8 cellular contexts compared by ENCODE assay signal in the genomic region with DNA sequence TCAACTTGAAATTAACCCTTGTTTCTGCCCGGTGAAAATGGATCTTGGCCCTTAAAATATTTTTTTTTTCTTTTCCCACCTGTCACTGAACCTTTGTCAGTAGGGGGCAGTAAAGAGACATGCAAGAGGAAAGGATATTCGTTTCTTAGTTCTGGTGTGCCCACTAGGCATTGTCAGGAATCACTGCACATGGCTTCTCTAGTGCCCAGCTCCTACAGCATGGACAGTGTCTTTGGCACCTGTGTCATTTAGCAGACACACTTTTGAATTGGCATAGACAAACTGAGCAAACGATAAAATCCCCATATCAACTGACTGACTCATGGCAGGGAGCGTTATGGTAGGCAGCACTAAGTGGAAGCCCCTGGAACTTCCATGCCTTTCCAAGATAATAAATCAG.
DNase-seq lines count a peak whose midpoint lies in the region; ATAC-seq and TF ChIP-seq lines count a peak whose summit lies in the region.

No MANE protein-coding gene starts in this region.

- no peaks in the 10 kb centered on the region for H3K9me3 ChIP-seq in Loucy (ENCODE audit: insufficient read depth, low read depth, low read length)
- H3K9me3 ChIP-seq in WERI-Rb-1 (ENCODE audit: severe bottlenecking), result no peaks in the 10 kb centered on the region
- H3K9me3 ChIP-seq in esophagus squamous epithelium, result no peaks in the 10 kb centered on the region

- H3K9ac ChIP-seq in Loucy (ENCODE audit: low read depth, low read length, poor library complexity, severe bottlenecking), result no peak overlapping the region
- no peak overlapping the region for H3K9ac ChIP-seq in mesendoderm (ENCODE audit: low read length)

- DNase-seq in GM12864 (ENCODE audit: low read depth), result no peak
- DNase-seq in WERI-Rb-1, result no peak
- DNase-seq in mesendoderm, result peak; percentile 78
- DNase-seq in activated CD4-positive, alpha-beta memory T cell treated with anti-CD3 and anti-CD28 coated beads, Interleukin-2, amount 10 ng/mL, durations not matched to agents 7 days and 5 days, result no peak
- no peak for DNase-seq in mucosa of gallbladder (ENCODE audit: low spot score)
- DNase-seq in esophagus squamous epithelium (lab: John Stamatoyannopoulos, UW), result no peak

- H3K56ac ChIP-seq in mesendoderm (ENCODE audit: low read length), result no peak overlapping the region

- intact Hi-C loops in esophagus squamous epithelium (cut with DNase I), result no loop called here

- peak; percentile 59 for TF ChIP-seq CTCF in GM12864 (IDR thresholded peaks at IDR 0.05; ENCODE audit: low read depth, low read length, missing control alignments)
- peak; percentile 80 for TF ChIP-seq CTCF in Loucy (conservative IDR thresholded peaks at IDR 0.05; ENCODE audit: low read length)
- peak; percentile 28; the same call in 1 of the 2 replicates for TF ChIP-seq CTCF in WERI-Rb-1 (IDR thresholded peaks at IDR 0.05; ENCODE audit: low read depth, low read length)
- TF ChIP-seq CTCF in esophagus squamous epithelium (IDR thresholded peaks at IDR 0.05), result peak in 3 of 6 experiments; percentile 19 to 47 (median 24)

- ATAC-seq in GM18870 (IDR thresholded peaks at IDR 0.05; ENCODE audit: unreplicated experiment), result no peak

- H2BK120ac ChIP-seq in mesendoderm (ENCODE audit: low read depth, low read length), result no peak overlapping the region

- H2AFZ ChIP-seq in Loucy (ENCODE audit: low read length), result no peak overlapping the region

- no peak overlapping the region for H2BK5ac ChIP-seq in mesendoderm (ENCODE audit: low read length)

- H4K8ac ChIP-seq in mesendoderm (ENCODE audit: low read depth, low read length), result no peak overlapping the region

- no peaks in the 10 kb centered on the region for H3K4me1 ChIP-seq in Loucy (ENCODE audit: insufficient read depth, low read length, poor library complexity, severe bottlenecking)
- H3K4me1 ChIP-seq in mesendoderm (ENCODE audit: control insufficient read depth, low read depth, low read length), result no peaks in the 10 kb centered on the region
- H3K4me1 ChIP-seq in esophagus squamous epithelium, result peaks cover 0 to 11% (median 0%) of the 10 kb centered on the region in 3 donors

- H3K27ac ChIP-seq in WERI-Rb-1 (no peak overlapping the region), mesendoderm (ENCODE audit: low read depth, low read length) (no peak overlapping the region), esophagus squamous epithelium (no peak overlapping the region)

- CTCF ChIA-PET in activated CD4-positive, alpha-beta memory T cell treated with anti-CD3 and anti-CD28 coated beads, Interleukin-2, amount 10 ng/mL, durations not matched to agents 7 days and 5 days (lab: Charles Lee), result no interaction called here

- no peak overlapping the region for H3K23ac ChIP-seq in mesendoderm (ENCODE audit: low read length)

- no peak overlapping the region for H2BK15ac ChIP-seq in mesendoderm (replicated peaks; ENCODE audit: low read depth)

- H3K18ac ChIP-seq in mesendoderm (ENCODE audit: low read length), result no peak overlapping the region

- no peaks in the 10 kb centered on the region for H3K9me3 Mint-ChIP-seq in activated CD4-positive, alpha-beta memory T cell treated with anti-CD3 and anti-CD28 coated beads, Interleukin-2, amount 10 ng/mL, durations not matched to agents 7 days and 5 days

- H3K27ac Mint-ChIP-seq in activated CD4-positive, alpha-beta memory T cell treated with anti-CD3 and anti-CD28 coated beads, Interleukin-2, amount 10 ng/mL, durations not matched to agents 7 days and 5 days, result no peak overlapping the region

- H2AK5ac ChIP-seq in mesendoderm (ENCODE audit: low read length), result no peak overlapping the region

- POLR2A ChIA-PET in activated CD4-positive, alpha-beta memory T cell treated with anti-CD3 and anti-CD28 coated beads, Interleukin-2, amount 10 ng/mL, durations not matched to agents 7 days and 5 days (lab: Charles Lee), result no interaction called here

- no peak overlapping the region for H4K5ac ChIP-seq in mesendoderm (ENCODE audit: low read length)

- no peaks in the 10 kb centered on the region for H3K27me3 Mint-ChIP-seq in activated CD4-positive, alpha-beta memory T cell treated with anti-CD3 and anti-CD28 coated beads, Interleukin-2, amount 10 ng/mL, durations not matched to agents 7 days and 5 days

- H3K36me3 Mint-ChIP-seq in activated CD4-positive, alpha-beta memory T cell treated with anti-CD3 and anti-CD28 coated beads, Interleukin-2, amount 10 ng/mL, durations not matched to agents 7 days and 5 days (ENCODE audit: low read depth), result no peaks in the 10 kb centered on the region

- WGBS in mesendoderm (ENCODE audit: extremely low coverage, insufficient coverage, low lambda C conversion rate), result no CpG with 5 or more reads among the region's 4 CpGs
- WGBS in esophagus squamous epithelium, 2 donors, result 62 to 63% methylated on average over 4 of the region's 4 CpGs

- H3K27me3 ChIP-seq in Loucy (ENCODE audit: insufficient read depth, low read length, poor library complexity, severe bottlenecking) (no peaks in the 10 kb centered on the region), WERI-Rb-1 (ENCODE audit: insufficient read depth, low read depth, severe bottlenecking) (no peaks in the 10 kb centered on the region), mesendoderm (ENCODE audit: insufficient read depth, low read length, poor library complexity) (no peaks in the 10 kb centered on the region), esophagus squamous epithelium (no peaks in the 10 kb centered on the region)

- no peaks in the 10 kb centered on the region for H3K9me2 ChIP-seq in Loucy (replicated peaks; ENCODE audit: low read depth, low read length)

- no peak overlapping the region for H3K4me2 ChIP-seq in Loucy (ENCODE audit: low read depth, low read length, poor library complexity, severe bottlenecking)
- H3K4me2 ChIP-seq in mesendoderm (ENCODE audit: low read length), result no peak overlapping the region

- no peak overlapping the region for H3K4me3 Mint-ChIP-seq in activated CD4-positive, alpha-beta memory T cell treated with anti-CD3 and anti-CD28 coated beads, Interleukin-2, amount 10 ng/mL, durations not matched to agents 7 days and 5 days

- H3K79me2 ChIP-seq in Loucy (ENCODE audit: insufficient read depth, low read length), result no peaks in the 10 kb centered on the region
- no peaks in the 10 kb centered on the region for H3K79me2 ChIP-seq in mesendoderm (ENCODE audit: control insufficient read depth, insufficient read depth, low read length)

- no peak overlapping the region for H3K4me3 ChIP-seq in GM12864 (ENCODE audit: low read depth, low read length)
- no peak overlapping the region for H3K4me3 ChIP-seq in Loucy (ENCODE audit: low read length, poor library complexity, severe bottlenecking)
- no peak overlapping the region for H3K4me3 ChIP-seq in WERI-Rb-1 (ENCODE audit: low read depth, low read length)
- H3K4me3 ChIP-seq in mesendoderm (ENCODE audit: low read length), result no peak overlapping the region
- no peak overlapping the region for H3K4me3 ChIP-seq in esophagus squamous epithelium

- no peaks in the 10 kb centered on the region for H3K4me1 Mint-ChIP-seq in activated CD4-positive, alpha-beta memory T cell treated with anti-CD3 and anti-CD28 coated beads, Interleukin-2, amount 10 ng/mL, durations not matched to agents 7 days and 5 days

- no peaks in the 10 kb centered on the region for H3F3A ChIP-seq in Loucy (ENCODE audit: low read depth)

- H4K20me1 ChIP-seq in Loucy (ENCODE audit: insufficient read depth, low read length, poor library complexity, severe bottlenecking), result no peaks in the 10 kb centered on the region

- H3K4ac ChIP-seq in mesendoderm (ENCODE audit: low read depth, low read length), result no peak overlapping the region

- H3K36me3 ChIP-seq in Loucy (ENCODE audit: insufficient read depth, low read length) (no peaks in the 10 kb centered on the region), WERI-Rb-1 (no peaks in the 10 kb centered on the region), mesendoderm (ENCODE audit: control insufficient read depth, insufficient read depth, low read length) (no peaks in the 10 kb centered on the region), esophagus squamous epithelium (no peaks in the 10 kb centered on the region)

- TF ChIP-seq POLR2A in esophagus squamous epithelium (IDR thresholded peaks at IDR 0.05), result no peak

- H3K79me1 ChIP-seq in mesendoderm (ENCODE audit: low read length), result no peaks in the 10 kb centered on the region
